In the genomic region with DNA sequence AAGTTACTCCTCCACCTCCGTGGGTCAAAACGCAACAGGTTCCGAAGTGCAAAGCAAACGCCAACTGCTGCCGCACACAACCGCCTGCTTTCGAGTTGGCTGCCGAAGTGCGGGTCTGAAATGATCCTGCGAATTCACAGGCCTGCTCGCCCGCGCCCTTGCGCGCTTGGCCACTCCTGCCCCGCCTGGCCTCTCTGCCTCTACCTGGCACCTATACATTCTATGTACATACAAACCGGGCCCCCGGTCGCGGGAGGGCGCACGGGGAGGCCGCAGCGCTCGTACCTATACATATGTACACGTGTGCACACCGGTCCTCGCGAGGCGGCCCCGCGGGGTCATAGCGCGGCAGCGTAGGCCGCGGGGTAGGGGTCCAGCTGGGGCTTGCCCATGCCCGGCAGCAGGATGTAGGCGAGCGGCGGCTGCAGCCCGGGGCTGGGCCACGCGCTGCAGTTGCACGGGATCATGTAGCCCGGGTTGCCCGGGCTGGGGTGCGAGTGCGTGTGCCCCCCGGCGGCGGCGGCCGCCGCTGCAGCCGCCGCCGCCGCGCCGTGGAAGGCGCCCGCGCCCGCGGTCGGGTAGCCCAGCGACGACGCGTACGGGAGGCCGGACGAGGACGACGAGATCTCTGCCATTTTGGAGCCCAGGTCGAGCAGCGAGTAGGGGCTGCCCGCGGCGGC, we compare ENCODE assay signal across 8 cellular contexts. TPM values are rescaled to one million over a fixed set of nuclear protein-coding genes. Genes with fewer than 3 reads are reported as not detected.
DNase-seq lines count a peak whose midpoint lies in the region; ATAC-seq lines count a peak whose summit lies in the region.

No MANE protein-coding gene starts in this region.

- no peak overlapping the region for H2BK5ac ChIP-seq in mesenchymal stem cell (ENCODE audit: low read depth, low read length, poor library complexity, severe bottlenecking)

- peak; percentile 20 for DNase-seq in EL
- peak; percentile 56 for DNase-seq in HuH-7 (ENCODE audit: low spot score)
- DNase-seq in activated naive CD8-positive, alpha-beta T cell treated with anti-CD3 and anti-CD28 coated beads, Interleukin-2, amount 50 U/mL, for 24 hours = peak; percentile 30
- peak; percentile 20 for DNase-seq in mesenchymal stem cell
- DNase-seq in inferior parietal cortex (ENCODE audit: extremely low spot score) = no peak

- H3K14ac ChIP-seq in mesenchymal stem cell (ENCODE audit: low read length in 2 of 2) = no peak overlapping the region

- no peak overlapping the region for H4K8ac ChIP-seq in mesenchymal stem cell (ENCODE audit: low read length)

- H2AK5ac ChIP-seq in mesenchymal stem cell (ENCODE audit: low read length, severe bottlenecking) = no peak overlapping the region

- no peak overlapping the region for H3K9ac ChIP-seq in mesenchymal stem cell (ENCODE audit: low read length)

- H3K79me1 ChIP-seq in mesenchymal stem cell (replicated peaks; ENCODE audit: low read length, poor library complexity, severe bottlenecking) = no peaks in the 10 kb centered on the region

- peak overlapping the region in 1 of 2 experiments; percentile 40 for H3K23ac ChIP-seq in mesenchymal stem cell (ENCODE audit: low read length in 2 of 2)

- no peaks in the 10 kb centered on the region for H3K36me3 Mint-ChIP-seq in activated naive CD8-positive, alpha-beta T cell treated with anti-CD3 and anti-CD28 coated beads, Interleukin-2, amount 50 U/mL, for 24 hours (ENCODE audit: low read depth)

- H2BK12ac ChIP-seq in mesenchymal stem cell (ENCODE audit: low read length in 2 of 2) = no peak overlapping the region

- peaks cover 79 to 94% of the 10 kb centered on the region in 2 experiments for H3K27me3 ChIP-seq in mesenchymal stem cell (ENCODE audit: control insufficient read depth in 1 of 2, insufficient read depth in 1 of 2, low read length in 2 of 2)

- no peak overlapping the region for H2BK120ac ChIP-seq in mesenchymal stem cell (ENCODE audit: low read depth, low read length)

- no peak overlapping the region for H3K4ac ChIP-seq in mesenchymal stem cell (ENCODE audit: low read depth in 1 of 2, low read length in 2 of 2)

- no peak overlapping the region for H2AFZ ChIP-seq in mesenchymal stem cell (ENCODE audit: low read depth, low read length)

- H2BK15ac ChIP-seq in mesenchymal stem cell (ENCODE audit: low read depth, poor library complexity, severe bottlenecking) = no peak overlapping the region

- no peak overlapping the region for H3K27ac ChIP-seq in mesenchymal stem cell (ENCODE audit: low read length, poor library complexity, severe bottlenecking)

- H3K4me1 Mint-ChIP-seq in activated naive CD8-positive, alpha-beta T cell treated with anti-CD3 and anti-CD28 coated beads, Interleukin-2, amount 50 U/mL, for 24 hours = peaks cover 21% of the 10 kb centered on the region

- peak overlapping the region; percentile 93 for H3K4me2 ChIP-seq in mesenchymal stem cell (ENCODE audit: low read length, poor library complexity, severe bottlenecking)

- H3K27me3 Mint-ChIP-seq in activated naive CD8-positive, alpha-beta T cell treated with anti-CD3 and anti-CD28 coated beads, Interleukin-2, amount 50 U/mL, for 24 hours = peaks cover 75% of the 10 kb centered on the region

- H3K18ac ChIP-seq in mesenchymal stem cell (ENCODE audit: low read depth in 1 of 2, low read length in 2 of 2) = peak overlapping the region in 1 of 2 experiments; percentile 21

- H3K9me3 ChIP-seq in mesenchymal stem cell (ENCODE audit: control insufficient read depth, low read length) = no peaks in the 10 kb centered on the region

- peak overlapping the region; percentile 47 for H3K4me3 Mint-ChIP-seq in activated naive CD8-positive, alpha-beta T cell treated with anti-CD3 and anti-CD28 coated beads, Interleukin-2, amount 50 U/mL, for 24 hours

- peaks cover 40% of the 10 kb centered on the region for H3K4me1 ChIP-seq in mesenchymal stem cell (ENCODE audit: control insufficient read depth, insufficient read depth, low read depth, low read length)

- no peak overlapping the region for H3K27ac Mint-ChIP-seq in activated naive CD8-positive, alpha-beta T cell treated with anti-CD3 and anti-CD28 coated beads, Interleukin-2, amount 50 U/mL, for 24 hours

- ATAC-seq in GM19397 (IDR thresholded peaks at IDR 0.05; ENCODE audit: unreplicated experiment) (peak; percentile 71), GM19455 (IDR thresholded peaks at IDR 0.05; ENCODE audit: unreplicated experiment) (no peak), HG02642 (IDR thresholded peaks at IDR 0.05; ENCODE audit: poor library complexity, unreplicated experiment) (no peak)
- peak; percentile 57 for ATAC-seq in activated naive CD8-positive, alpha-beta T cell treated with anti-CD3 and anti-CD28 coated beads, Interleukin-2, amount 50 U/mL, for 24 hours

- peak overlapping the region; percentile 31 for H4K91ac ChIP-seq in mesenchymal stem cell (ENCODE audit: low read length)

- no peaks in the 10 kb centered on the region for H3K36me3 ChIP-seq in mesenchymal stem cell (ENCODE audit: control insufficient read depth in 1 of 2, insufficient read depth in 2 of 2, low read depth in 1 of 2, low read length in 2 of 2)

- under 1% methylated on average over 69 of the region's 81 CpGs for WGBS in mesenchymal stem cell

- H3K9me3 Mint-ChIP-seq in activated naive CD8-positive, alpha-beta T cell treated with anti-CD3 and anti-CD28 coated beads, Interleukin-2, amount 50 U/mL, for 24 hours = no peaks in the 10 kb centered on the region

- peak overlapping the region; percentile 13 to 41 for H3K4me3 ChIP-seq in mesenchymal stem cell (ENCODE audit: insufficient read depth in 1 of 2, low read depth in 1 of 2, low read length in 2 of 2)

RNA-seq across cellular contexts. Expression of gene SOX21, which starts 1.3 kb away (rescaled TPM):
- not detected for polyA plus RNA-seq in mesenchymal stem cell (2013, experiment 1 of 2)
- not detected for polyA plus RNA-seq in mesenchymal stem cell (2013, experiment 2 of 2)

Comparison
In these comparisons a context has a peak if more than half of its experiments do, and no peak if none do; other contexts are left out.
1. ATAC-seq: peak in GM19397 (single experiment) and activated naive CD8-positive, alpha-beta T cell treated with anti-CD3 and anti-CD28 coated beads, Interleukin-2, amount 50 U/mL, for 24 hours (single experiment); none in GM19455 (single experiment) and HG02642 (single experiment).